ENCODE assay signal across 14 cellular contexts in the genomic region with DNA sequence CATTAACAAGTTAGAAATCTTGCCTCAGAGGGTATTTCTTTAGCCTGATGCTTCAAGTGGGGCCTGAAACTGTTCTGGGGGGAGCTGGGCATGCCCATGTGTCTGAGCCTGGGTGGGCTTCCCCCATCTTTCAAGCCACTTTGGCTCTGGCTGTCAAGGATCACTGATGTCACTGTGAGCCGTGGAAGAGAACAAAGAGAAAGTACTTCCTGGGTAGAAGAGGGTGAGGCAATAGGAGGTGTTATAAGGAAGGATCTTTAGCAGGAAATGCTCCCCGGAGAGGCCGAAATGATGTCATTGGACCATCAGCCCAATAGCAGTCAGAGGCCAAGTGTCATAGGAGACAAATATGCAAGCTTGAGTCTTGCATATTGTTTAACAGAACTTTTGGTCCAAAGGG.
A peak's percentile ranks its signal among the peaks of the same experiment; 100 is the strongest.
DNase-seq lines count a peak whose midpoint lies in the region; ATAC-seq, FAIRE-seq and TF ChIP-seq lines count a peak whose summit lies in the region.
"Had no signal": no experiment of that assay in that cellular context is flagged by ENCODE, and none has a peak within 500 bp of the region (broad histone marks: within the 10 kb centered on the region; RNA-seq: fewer than 3 reads in every experiment).

No MANE protein-coding gene starts in this region.

- H3K9ac ChIP-seq in mesenchymal stem cell (ENCODE audit: low read length) = no peak overlapping the region
- H3K9ac ChIP-seq in kidney (ENCODE audit: low read length in 2 of 2) = no peak overlapping the region

- H3K36me3 Mint-ChIP-seq in T-helper 1 cell treated with Interleukin-12 subunit alpha and Interleukin-12 subunit beta and Interleukin-4 antibody, amounts not matched to agents 30 μg/mL and 1 μg/mL, for 36 hours (ENCODE audit: low read depth) = no peaks in the 10 kb centered on the region
- H3K36me3 Mint-ChIP-seq: naive thymus-derived CD4-positive, alpha-beta T cell had no signal

- no peaks in the 10 kb centered on the region for H3K27me3 ChIP-seq in mesenchymal stem cell (ENCODE audit: control insufficient read depth in 1 of 2, insufficient read depth in 1 of 2, low read length in 2 of 2)

- H2BK120ac ChIP-seq in mesenchymal stem cell (ENCODE audit: low read depth, low read length) = no peak overlapping the region

- H3K4me1 Mint-ChIP-seq in T-helper 1 cell treated with Interleukin-12 subunit alpha and Interleukin-12 subunit beta and Interleukin-4 antibody, amounts not matched to agents 30 μg/mL and 1 μg/mL, for 36 hours (ENCODE audit: low read depth) = peaks cover 4% of the 10 kb centered on the region

- peak overlapping the region; percentile 29 for H3K4me3 Mint-ChIP-seq in T-helper 1 cell treated with Interleukin-12 subunit alpha and Interleukin-12 subunit beta and Interleukin-4 antibody, amounts not matched to agents 30 μg/mL and 1 μg/mL, for 36 hours
- H3K4me3 Mint-ChIP-seq: naive thymus-derived CD4-positive, alpha-beta T cell had no signal

- H3K27ac ChIP-seq in mesenchymal stem cell (ENCODE audit: low read length, poor library complexity, severe bottlenecking) (no peak overlapping the region), kidney (ENCODE audit: low read depth in 2 of 2, low read length in 2 of 2) (no peak overlapping the region)

- no peaks in the 10 kb centered on the region for H3K4me1 ChIP-seq in mesenchymal stem cell (ENCODE audit: control insufficient read depth, insufficient read depth, low read depth, low read length)
- H3K4me1 ChIP-seq in kidney (ENCODE audit: control insufficient read depth in 1 of 2, insufficient read depth in 1 of 2, low read depth in 1 of 2, low read length in 2 of 2) = no peaks in the 10 kb centered on the region

- ATAC-seq in GM21447 (IDR thresholded peaks at IDR 0.05; ENCODE audit: unreplicated experiment) (peak; percentile 48), HG03378 (IDR thresholded peaks at IDR 0.05; ENCODE audit: unreplicated experiment) (peak; percentile 55), GM19455 (IDR thresholded peaks at IDR 0.05; ENCODE audit: unreplicated experiment) (no peak)
- ATAC-seq: naive thymus-derived CD4-positive, alpha-beta T cell had no signal

- H3K23ac ChIP-seq in mesenchymal stem cell (ENCODE audit: low read length in 2 of 2) = no peak overlapping the region

- no peak overlapping the region for H2AK5ac ChIP-seq in mesenchymal stem cell (ENCODE audit: low read length, severe bottlenecking)

- H3K9me3 ChIP-seq in mesenchymal stem cell (ENCODE audit: control insufficient read depth, low read length) (no peaks in the 10 kb centered on the region), kidney (ENCODE audit: control insufficient read depth in 1 of 2, low read length in 2 of 2) (no peaks in the 10 kb centered on the region)

- H2BK15ac ChIP-seq in mesenchymal stem cell (ENCODE audit: low read depth, poor library complexity, severe bottlenecking) = no peak overlapping the region

- H3K14ac ChIP-seq in mesenchymal stem cell (ENCODE audit: low read length in 2 of 2) = no peak overlapping the region

- peaks cover 6% of the 10 kb centered on the region for H3K9me3 Mint-ChIP-seq in T-helper 1 cell treated with Interleukin-12 subunit alpha and Interleukin-12 subunit beta and Interleukin-4 antibody, amounts not matched to agents 30 μg/mL and 1 μg/mL, for 36 hours

- H4K91ac ChIP-seq in mesenchymal stem cell (ENCODE audit: low read length) = no peak overlapping the region

- H3K18ac ChIP-seq in mesenchymal stem cell (ENCODE audit: low read depth in 1 of 2, low read length in 2 of 2) = no peak overlapping the region

- H3K36me3 ChIP-seq in mesenchymal stem cell (ENCODE audit: control insufficient read depth in 1 of 2, insufficient read depth in 2 of 2, low read depth in 1 of 2, low read length in 2 of 2) (no peaks in the 10 kb centered on the region), kidney (ENCODE audit: control insufficient read depth in 1 of 2, insufficient read depth in 2 of 2, low read length in 2 of 2) (no peaks in the 10 kb centered on the region)

- no peak for TF ChIP-seq CTCF in kidney (IDR thresholded peaks at IDR 0.05; ENCODE audit: borderline replicate concordance, extremely low read depth, insufficient read depth)

- peaks cover 4% of the 10 kb centered on the region for H3K27me3 Mint-ChIP-seq in T-helper 1 cell treated with Interleukin-12 subunit alpha and Interleukin-12 subunit beta and Interleukin-4 antibody, amounts not matched to agents 30 μg/mL and 1 μg/mL, for 36 hours (ENCODE audit: low read depth)

- DNase-seq in T-helper 1 cell (no peak), mesenchymal stem cell (peak; percentile 9), NCI-H187 (lab: John Stamatoyannopoulos, UW) (no peak), kidney (no peak)
- DNase-seq: 8988T; activated CD4-positive, CD25-positive, alpha-beta regulatory T cell treated with anti-CD3 and anti-CD28 coated beads, Interleukin-2, amount 50 U/mL, for 72 hours; amygdala; naive thymus-derived CD4-positive, alpha-beta T cell; NCI-H226; SHP77 treated with DMSO at 0.1 percent for 48 hours had no signal

- H2AFZ ChIP-seq in mesenchymal stem cell (ENCODE audit: low read depth, low read length) = no peak overlapping the region

- 54% methylated on average over 3 of the region's 3 CpGs for WGBS in mesenchymal stem cell

- H3K4ac ChIP-seq in mesenchymal stem cell (ENCODE audit: low read depth in 1 of 2, low read length in 2 of 2) = no peak overlapping the region

- H2BK12ac ChIP-seq in mesenchymal stem cell (ENCODE audit: low read length in 2 of 2) = no peak overlapping the region

- H2BK5ac ChIP-seq in mesenchymal stem cell (ENCODE audit: low read depth, low read length, poor library complexity, severe bottlenecking) = no peak overlapping the region

- no peaks in the 10 kb centered on the region for H3K79me1 ChIP-seq in mesenchymal stem cell (replicated peaks; ENCODE audit: low read length, poor library complexity, severe bottlenecking)

- peak overlapping the region; percentile 51 for H3K27ac Mint-ChIP-seq in T-helper 1 cell treated with Interleukin-12 subunit alpha and Interleukin-12 subunit beta and Interleukin-4 antibody, amounts not matched to agents 30 μg/mL and 1 μg/mL, for 36 hours

- no peak overlapping the region for H3K4me2 ChIP-seq in mesenchymal stem cell (ENCODE audit: low read length, poor library complexity, severe bottlenecking)

- no peak overlapping the region for H3K4me3 ChIP-seq in mesenchymal stem cell (ENCODE audit: insufficient read depth in 1 of 2, low read depth in 1 of 2, low read length in 2 of 2)
- H3K4me3 ChIP-seq in kidney (ENCODE audit: low read length in 2 of 2) = no peak overlapping the region

- FAIRE-seq in kidney (lab: Jason Lieb, UNC) = no peak

- intact Hi-C loops in kidney (cut with DNase I) = no loop called here

- no peak overlapping the region for H4K8ac ChIP-seq in mesenchymal stem cell (ENCODE audit: low read length)
